Comparison of ENCODE assay signal across 3 cellular contexts in genomic region chr3:187291001-187291511, GRCh38.
TF ChIP-seq lines count a peak whose summit lies in the region.

No MANE protein-coding gene starts in this region.

TF ChIP-seq in IMR-90, 13 proteins besides CTCF, POLR2A, EP300 and RAD21:
- no peak for TF ChIP-seq SMC3 (IDR thresholded peaks at IDR 0.05; ENCODE audit: low read depth, low read length)
- no peak for TF ChIP-seq FOS (IDR thresholded peaks at IDR 0.05; ENCODE audit: low read depth, low read length)
- no peak for TF ChIP-seq ELK1 (IDR thresholded peaks at IDR 0.05; ENCODE audit: borderline replicate concordance, low read depth, low read length)
- no peak for TF ChIP-seq RCOR1 (IDR thresholded peaks at IDR 0.05; ENCODE audit: insufficient replicate concordance, low read length)
- no peak for TF ChIP-seq CHD1 (IDR thresholded peaks at IDR 0.05; ENCODE audit: low read depth, low read length)

TF ChIP-seq in H1, 55 proteins besides CTCF, POLR2A, EP300 and RAD21:
- TF ChIP-seq PHF8 (conservative IDR thresholded peaks at IDR 0.05; ENCODE audit: low read depth, low read length) = no peak
- no peak for TF ChIP-seq USF2 (IDR thresholded peaks at IDR 0.05; ENCODE audit: low read length)
- TF ChIP-seq TEAD4 (IDR thresholded peaks at IDR 0.05; ENCODE audit: low read depth, low read length) = no peak
- TF ChIP-seq SAP30 (IDR thresholded peaks at IDR 0.05; ENCODE audit: insufficient read depth, insufficient replicate concordance, low read length) = no peak
- no peak for TF ChIP-seq SP4 (IDR thresholded peaks at IDR 0.05; ENCODE audit: low read length)

TF ChIP-seq in liver, 16 proteins besides CTCF, POLR2A, EP300 and RAD21:
- TF ChIP-seq MAX (IDR thresholded peaks at IDR 0.05) = no peak
- TF ChIP-seq ATF3 (IDR thresholded peaks at IDR 0.05) = no peak
- no peak for TF ChIP-seq EGR1 (IDR thresholded peaks at IDR 0.05; ENCODE audit: low read depth in 2 of 2)
- TF ChIP-seq NR2F2 (IDR thresholded peaks at IDR 0.05) = no peak
